In genomic region chr16:56198044-56198754, GRCh38 we compare ENCODE assay signal across 1 cellular context.
TF ChIP-seq lines count a peak whose summit lies in the region.

No MANE protein-coding gene starts in this region.

TF ChIP-seq in GM23338, 12 proteins besides CTCF, POLR2A, EP300 and RAD21 (continued from another document):
- TF ChIP-seq REST (IDR thresholded peaks at IDR 0.05; ENCODE audit: unreplicated experiment) = no peak
TF ChIP-seq in GM23338: peak in this region for 0.
